ENCODE assay signal across 15 cellular contexts in genomic region chr3:56812749-56813655, GRCh38. TPM values are rescaled to one million over a fixed set of nuclear protein-coding genes. Genes with fewer than 3 reads are reported as not detected.
A peak's percentile ranks its signal among the peaks of the same experiment; 100 is the strongest.
DNase-seq lines count a peak whose midpoint lies in the region; ATAC-seq, FAIRE-seq and TF ChIP-seq lines count a peak whose summit lies in the region.
"Had no signal": no experiment of that assay in that cellular context is flagged by ENCODE, and none has a peak within 500 bp of the region (broad histone marks: within the 10 kb centered on the region; RNA-seq: fewer than 3 reads in every experiment).

No MANE protein-coding gene starts in this region.

- H3K36me3 Mint-ChIP-seq in T-helper 17 cell (ENCODE audit: low read depth), result no peaks in the 10 kb centered on the region

- H3K4me3 ChIP-seq in left ventricle myocardium inferior, result no peak overlapping the region
- no peak overlapping the region for H3K4me3 ChIP-seq in right atrium auricular region
- H3K4me3 ChIP-seq: BLaER1 had no signal

- peak overlapping the region; percentile 87 for H3K27ac Mint-ChIP-seq in T-helper 17 cell

- TF ChIP-seq CTCF in left ventricle myocardium inferior (IDR thresholded peaks at IDR 0.05; ENCODE audit: borderline replicate concordance) (no peak), right atrium auricular region (IDR thresholded peaks at IDR 0.05) (no peak)

- H3K4me3 Mint-ChIP-seq in T-helper 17 cell, result peak overlapping the region; percentile 51

- intact Hi-C loops in left ventricle myocardium inferior (cut with micrococcal nuclease), result no loop called here

- H3K36me3 ChIP-seq in left ventricle myocardium inferior, result no peaks in the 10 kb centered on the region
- no peaks in the 10 kb centered on the region for H3K36me3 ChIP-seq in right atrium auricular region
- H3K36me3 ChIP-seq: BLaER1 had no signal

- H3K27me3 Mint-ChIP-seq in T-helper 17 cell, result no peaks in the 10 kb centered on the region

- no peaks in the 10 kb centered on the region for H3K9me3 ChIP-seq in left ventricle myocardium inferior (replicated peaks)
- no peaks in the 10 kb centered on the region for H3K9me3 ChIP-seq in right atrium auricular region
- H3K9me3 ChIP-seq in T-helper 17 cell (ENCODE audit: control insufficient read depth, low read length, poor library complexity, severe bottlenecking), result no peaks in the 10 kb centered on the region
- H3K9me3 ChIP-seq: BLaER1 had no signal

- H3K27ac ChIP-seq in left ventricle myocardium inferior (replicated peaks) (peak overlapping the region; percentile 44), right atrium auricular region (peak overlapping the region in 1 of 2 donors; percentile 18)
- H3K27ac ChIP-seq: BLaER1, HL-60 had no signal

- DNase-seq in left ventricle myocardium inferior (no peak), right atrium auricular region (ENCODE audit: low spot score) (no peak), T-helper 17 cell (no peak), fibroblast of peridontal ligament (ENCODE audit: extremely low read depth) (peak; percentile 17), urothelium cell line (ENCODE audit: low spot score) (peak; percentile 49), activated gamma-delta T cell (lab: John Stamatoyannopoulos, UW) (no peak), GM19239 (ENCODE audit: insufficient read length, low spot score) (no peak)
- DNase-seq: cortex of kidney; hippocampal formation; NCI-H2081; stimulated activated CD4-positive, alpha-beta T cell treated with anti-CD3 and anti-CD28 coated beads, Interleukin-15, amount 100 ng/mL, for 24 hours; stimulated activated naive CD4-positive, alpha-beta T cell treated with Interleukin-2 at 50 U/mL for 16 hours had no signal

- H3K27me3 ChIP-seq in left ventricle myocardium inferior (ENCODE audit: low read depth), result no peaks in the 10 kb centered on the region
- H3K27me3 ChIP-seq in right atrium auricular region, result no peaks in the 10 kb centered on the region
- H3K27me3 ChIP-seq: BLaER1 had no signal

- FAIRE-seq in urothelium cell line (lab: Jason Lieb, UNC) (no peak), GM19239 (lab: Jason Lieb, UNC) (no peak)

- H3K4me1 ChIP-seq in left ventricle myocardium inferior, result peaks cover 21% of the 10 kb centered on the region
- no peaks in the 10 kb centered on the region for H3K4me1 ChIP-seq in right atrium auricular region

- peaks cover 62% of the 10 kb centered on the region for H3K4me1 Mint-ChIP-seq in T-helper 17 cell

- no peak for ATAC-seq in T-helper 17 cell
- ATAC-seq in HG02885 (IDR thresholded peaks at IDR 0.05; ENCODE audit: poor library complexity, unreplicated experiment), result no peak

RNA-seq across cellular contexts. Expression of gene ARHGEF3, which starts 11.3 kb away (rescaled TPM):
- total RNA-seq in left ventricle myocardium inferior, result 16.5 TPM
- total RNA-seq in right atrium auricular region, result 10 to 100 TPM; 16.1 to 21.7 TPM
- 10 to 100 TPM; 70.2 to 71.0 TPM for total RNA-seq in T-helper 17 cell

Comparison
In these comparisons a context has a peak if more than half of its experiments do, and no peak if none do; other contexts are left out.
1. DNase-seq: peak in fibroblast of peridontal ligament (single experiment) and urothelium cell line (single experiment); none in left ventricle myocardium inferior (single experiment), right atrium auricular region (single experiment), T-helper 17 cell (0 of 3), activated gamma-delta T cell (single experiment) and GM19239 (single experiment).